8 cellular contexts compared by ENCODE assay signal in genomic region chr12:57087689-57088441, GRCh38. TPM values are rescaled to one million over a fixed set of nuclear protein-coding genes. Genes with fewer than 3 reads are reported as not detected.
DNase-seq lines count a peak whose midpoint lies in the region; ATAC-seq and TF ChIP-seq lines count a peak whose summit lies in the region.

No MANE protein-coding gene starts in this region.

- no peak for TF ChIP-seq CTCF in AG09309 (IDR thresholded peaks at IDR 0.05; ENCODE audit: control insufficient read depth, insufficient read depth, low read depth, low read length, missing control alignments)
- TF ChIP-seq CTCF in mucosa of descending colon (IDR thresholded peaks at IDR 0.05) = no peak

- no peaks in the 10 kb centered on the region for H3K9me3 ChIP-seq in endocrine pancreas (ENCODE audit: control insufficient read depth, low read length)
- no peaks in the 10 kb centered on the region for H3K9me3 ChIP-seq in mucosa of descending colon

- ATAC-seq in GM18868 (IDR thresholded peaks at IDR 0.05; ENCODE audit: unreplicated experiment) (peak; percentile 35), HG03108 (IDR thresholded peaks at IDR 0.05; ENCODE audit: unreplicated experiment) (peak; percentile 35), mucosa of descending colon (peak; percentile 36)

- H3K9ac ChIP-seq in endocrine pancreas (ENCODE audit: control insufficient read depth, insufficient read depth, low read length) = peak overlapping the region; percentile 84

- intact Hi-C loops in mucosa of descending colon (cut with DNase I, micrococcal nuclease) = no loop called here

- peak overlapping the region; percentile 80 for H3K4me3 ChIP-seq in AG09309 (ENCODE audit: control insufficient read depth, low read depth, low read length)
- peak overlapping the region; percentile 25 for H3K4me3 ChIP-seq in endocrine pancreas (ENCODE audit: control insufficient read depth, insufficient read depth, low read length)
- no peak overlapping the region for H3K4me3 ChIP-seq in mucosa of descending colon

- no peaks in the 10 kb centered on the region for H3K36me3 ChIP-seq in endocrine pancreas (ENCODE audit: control insufficient read depth, insufficient read depth, low read length)
- no peaks in the 10 kb centered on the region for H3K36me3 ChIP-seq in mucosa of descending colon (ENCODE audit: low read depth)

- no peaks in the 10 kb centered on the region for H3K27me3 ChIP-seq in endocrine pancreas (ENCODE audit: control insufficient read depth, insufficient read depth, low read length)

- DNase-seq in AG09309 (ENCODE audit: low read depth) (peak; percentile 92), NCI-H82 (lab: John Stamatoyannopoulos, UW) (peak; percentile 99), mucosa of descending colon (peak; percentile 76 to 91 (median 83))
- peak; percentile 56 to 85 (median 80) for DNase-seq in activated CD8-positive, alpha-beta memory T cell treated with anti-CD3 and anti-CD28 coated beads for 48 hours (ENCODE audit: low read depth in 2 of 3, low spot score in 2 of 3)
- DNase-seq in stimulated activated CD8-positive, alpha-beta memory T cell treated with anti-CD3 and anti-CD28 coated beads, Interleukin-4, amount 100 ng/mL, for 4 hours (ENCODE audit: low read depth in 2 of 2, low spot score in 1 of 2) = peak; percentile 66 to 91

- H3K4me1 ChIP-seq in endocrine pancreas (ENCODE audit: control insufficient read depth, insufficient read depth, low read length) (no peaks in the 10 kb centered on the region), mucosa of descending colon (ENCODE audit: low read depth) (peaks cover 32% of the 10 kb centered on the region)

RNA-seq across cellular contexts. Expression of gene NAB2, which starts 1.0 kb away (rescaled TPM):
- total RNA-seq in mucosa of descending colon = 10 to 100 TPM in 1 of 3 donors, 1 to 10 TPM in 2; 2.6 to 29.3 (median 3.9) TPM

RNA-seq across cellular contexts. Expression of gene NEMP1, which starts 9.3 kb away (rescaled TPM):
- 10 to 100 TPM in 2 of 3 donors, 1 to 10 TPM in 1; 6.3 to 16.9 (median 10.2) TPM for total RNA-seq in mucosa of descending colon

RNA-seq across cellular contexts. Expression of gene STAT6, which starts 23.3 kb away (rescaled TPM):
- 100 to 1,000 TPM; 219 to 286 (median 281) TPM for total RNA-seq in mucosa of descending colon

RNA-seq across cellular contexts. Expression of gene MYO1A, which starts 37.9 kb away (rescaled TPM):
- 100 to 1,000 TPM; 167 to 444 (median 219) TPM for total RNA-seq in mucosa of descending colon

RNA-seq across cellular contexts. Expression of gene LRP1, which starts 40.4 kb away (rescaled TPM):
- 100 to 1,000 TPM; 128 to 223 (median 148) TPM for total RNA-seq in mucosa of descending colon
